In genomic region chr1:109627692-109628399, GRCh38 we compare ENCODE assay signal across 24 cellular contexts. TPM values are rescaled to one million over a fixed set of nuclear protein-coding genes. Genes with fewer than 3 reads are reported as not detected.
DNase-seq lines count a peak whose midpoint lies in the region; ATAC-seq, FAIRE-seq and TF ChIP-seq lines count a peak whose summit lies in the region.
"Had no signal": no experiment of that assay in that cellular context is flagged by ENCODE, and none has a peak within 500 bp of the region (broad histone marks: within the 10 kb centered on the region; RNA-seq: fewer than 3 reads in every experiment).

No MANE protein-coding gene starts in this region.

- intact Hi-C loops in lower leg skin (cut with DNase I; ENCODE audit: low total_unique reads): loop anchor here (10.0 kb wide), 1 partner anchor 83 kb away; the partner anchor contains the start of gene GNAI3

- peaks cover 33 to 89% (median 70%) of the 10 kb centered on the region in 11 experiments; a peak in 21 of 22 replicates for H4K20me1 ChIP-seq in BLaER1 treated with 17β-estradiol and CSF1 and Interleukin-3, amounts not matched to agents 10 nM and 100 nM

- TF ChIP-seq CTCF in GM20000 (IDR thresholded peaks at IDR 0.05; ENCODE audit: extremely low read depth, missing control alignments): no peak
- TF ChIP-seq CTCF in bronchial epithelial cell (IDR thresholded peaks at IDR 0.05; ENCODE audit: insufficient read depth, low read length, severe bottlenecking): no peak
- no peak for TF ChIP-seq CTCF in lower leg skin (IDR thresholded peaks at IDR 0.05)

- no peak for TF ChIP-seq POLR2A in lower leg skin (IDR thresholded peaks at IDR 0.05)

- no peak for ATAC-seq in HG02588 (IDR thresholded peaks at IDR 0.05; ENCODE audit: unreplicated experiment)
- ATAC-seq: activated CD4-positive, alpha-beta T cell treated with anti-CD3 and anti-CD28 coated beads for 36 hours; gastroesophageal sphincter; HCT116; left lung; stimulated activated naive CD8-positive, alpha-beta T cell treated with anti-CD3 and anti-CD28 coated beads, Interleukin-15, amount 100 ng/mL, for 72 hours had no signal

- H3K9me3 ChIP-seq in BLaER1 treated with 17β-estradiol and CSF1 and Interleukin-3, amounts not matched to agents 10 nM and 100 nM (replicated peaks in 1 of 11): no peaks in the 10 kb centered on the region
- H3K9me3 ChIP-seq: esophagus squamous epithelium, gastroesophageal sphincter, left lung, tibial nerve had no signal

- H3K27me3 ChIP-seq in BLaER1 treated with 17β-estradiol and CSF1 and Interleukin-3, amounts not matched to agents 10 nM and 100 nM: no peaks in the 10 kb centered on the region
- H3K27me3 ChIP-seq in bronchial epithelial cell (ENCODE audit: control insufficient read depth, insufficient read depth, low read length): no peaks in the 10 kb centered on the region
- H3K27me3 ChIP-seq: esophagus squamous epithelium, gastroesophageal sphincter, left lung, tibial nerve had no signal

- no peak overlapping the region for H3K4me3 ChIP-seq in BLaER1 treated with 17β-estradiol and CSF1 and Interleukin-3, amounts not matched to agents 10 nM and 100 nM
- H3K4me3 ChIP-seq in bronchial epithelial cell (ENCODE audit: low read depth, low read length): no peak overlapping the region
- H3K4me3 ChIP-seq in lower leg skin (ENCODE audit: low read depth, poor library complexity, severe bottlenecking): no peak overlapping the region
- H3K4me3 ChIP-seq: esophagus squamous epithelium, gastroesophageal sphincter, left lung, tibial nerve had no signal

- peak overlapping the region in 7 of 11 experiments; percentile 13 to 100 (median 87); a peak in 13 of 22 replicates for H3K4me2 ChIP-seq in BLaER1 treated with 17β-estradiol and CSF1 and Interleukin-3, amounts not matched to agents 10 nM and 100 nM

- H3K4me1 ChIP-seq in BLaER1 treated with 17β-estradiol and CSF1 and Interleukin-3, amounts not matched to agents 10 nM and 100 nM: peaks cover 30 to 82% (median 62%) of the 10 kb centered on the region in 10 experiments

- H3K36me3 ChIP-seq in BLaER1 treated with 17β-estradiol and CSF1 and Interleukin-3, amounts not matched to agents 10 nM and 100 nM: peaks cover 61 to 76% (median 68%) of the 10 kb centered on the region in 11 experiments
- H3K36me3 ChIP-seq in bronchial epithelial cell (ENCODE audit: control insufficient read depth, insufficient read depth, low read length): peaks cover 30% of the 10 kb centered on the region

- WGBS in lower leg skin, 2 donors: 88 to 89% methylated on average over 17 to 23 of the region's 23 CpGs

- DNase-seq in GM20000 (ENCODE audit: low spot score) (peak; percentile 8), bronchial epithelial cell (ENCODE audit: low read depth) (no peak), lower leg skin (ENCODE audit: low spot score in 2 of 2) (peak; percentile 12 to 82), NCI-H524 (lab: John Stamatoyannopoulos, UW) (no peak), NCI-H146 (lab: John Stamatoyannopoulos, UW) (no peak), NCI-H69 (lab: John Stamatoyannopoulos, UW) (no peak)
- DNase-seq: activated CD4-positive, alpha-beta T cell treated with anti-CD3 and anti-CD28 coated beads for 36 hours; activated gamma-delta T cell; amygdala; esophagus squamous epithelium; NCI-H1417 treated with DMSO at 0.1 percent for 48 hours; SHP77; stimulated activated CD4-positive, alpha-beta T cell treated with anti-CD3 and anti-CD28 coated beads, Interleukin-4, amount 100 ng/mL, for 1 hour; stimulated activated naive CD8-positive, alpha-beta T cell treated with anti-CD3 and anti-CD28 coated beads, Interleukin-15, amount 100 ng/mL, for 72 hours had no signal

- FAIRE-seq in bronchial epithelial cell (lab: Jason Lieb, UNC): peak; percentile 52

- H3K9ac ChIP-seq in BLaER1 treated with 17β-estradiol and CSF1 and Interleukin-3, amounts not matched to agents 10 nM and 100 nM: peak overlapping the region in 1 of 11 experiments; percentile 13; a peak in 1 of 22 replicates

- H3K27ac ChIP-seq in BLaER1 treated with 17β-estradiol and CSF1 and Interleukin-3, amounts not matched to agents 10 nM and 100 nM: no peak overlapping the region
- H3K27ac ChIP-seq: esophagus squamous epithelium, gastroesophageal sphincter, left lung, tibial nerve had no signal

RNA-seq across cellular contexts. Expression of gene AMPD2, which starts 8.2 kb away (rescaled TPM):
- total RNA-seq in bronchial epithelial cell (14.8 and 21.9 TPM in 2 replicates), lower leg skin (10 to 100 TPM; 30.9 to 62.1 (median 40.7) TPM)

RNA-seq across cellular contexts. Expression of gene GNAT2, which starts 8.4 kb away (rescaled TPM):
- total RNA-seq in bronchial epithelial cell: 0.26 TPM in 1 of 2 replicates, not detected in the other
- not detected for total RNA-seq in lower leg skin
- total RNA-seq: esophagus squamous epithelium, gastroesophageal sphincter, left lung, mononuclear cell, neural crest cell, tibial nerve had no signal

RNA-seq across cellular contexts. Expression of gene GSTM4, which starts 28.1 kb away (rescaled TPM):
- 0.53 and 1.9 TPM in 2 replicates for total RNA-seq in bronchial epithelial cell
- total RNA-seq in lower leg skin: 10 to 100 TPM; 13.4 to 23.3 (median 19.1) TPM

RNA-seq across cellular contexts. Expression of gene GSTM2, which starts 40.0 kb away (rescaled TPM):
- total RNA-seq in bronchial epithelial cell: 0.26 TPM in 2 replicates
- total RNA-seq in lower leg skin: 100 to 1,000 TPM in 1 of 4 donors, 10 to 100 TPM in 3; 48.1 to 183 (median 57.2) TPM

RNA-seq across cellular contexts. Expression of gene GSTM1, which starts 59.8 kb away (rescaled TPM):
- total RNA-seq in bronchial epithelial cell (0.90 and 2.6 TPM in 2 replicates), lower leg skin (10 to 100 TPM in 2 of 4 donors, not detected in 2; 26.1 to 60.4 TPM)
- total RNA-seq: M059J, mononuclear cell, OCI-LY7 had no signal

Comparison
In these comparisons a context has a peak if more than half of its experiments do, and no peak if none do; other contexts are left out.
1. DNase-seq: peak in GM20000 (single experiment) and lower leg skin (2 of 2); none in bronchial epithelial cell (single experiment), NCI-H524 (0 of 2), NCI-H146 (single experiment) and NCI-H69 (single experiment).